In genomic region chr12:121453022-121453360, GRCh38 we compare ENCODE assay signal across 1 cellular context.
TF ChIP-seq lines count a peak whose summit lies in the region.

No MANE protein-coding gene starts in this region.

TF ChIP-seq in GM23338, 12 proteins besides CTCF, POLR2A, EP300 and RAD21 (continued from another document):
- TF ChIP-seq ZNF462 (CRISPR knock-in tag; IDR thresholded peaks at IDR 0.05), result no peak
- no peak for TF ChIP-seq JUNB (IDR thresholded peaks at IDR 0.05; ENCODE audit: unreplicated experiment)
- no peak for TF ChIP-seq ETS1 (IDR thresholded peaks at IDR 0.05)
- no peak for TF ChIP-seq NANOG (IDR thresholded peaks at IDR 0.05; ENCODE audit: borderline replicate concordance)
- no peak for TF ChIP-seq ZNF331 (CRISPR knock-in tag; IDR thresholded peaks at IDR 0.05; ENCODE audit: low read depth)
- TF ChIP-seq ZNF114 (CRISPR knock-in tag; IDR thresholded peaks at IDR 0.05), result no peak
- TF ChIP-seq STAT1 (IDR thresholded peaks at IDR 0.05; ENCODE audit: unreplicated experiment), result no peak
- no peak for TF ChIP-seq CREB1 (CRISPR knock-in tag; IDR thresholded peaks at IDR 0.05; ENCODE audit: low read depth)
- TF ChIP-seq REST (IDR thresholded peaks at IDR 0.05; ENCODE audit: unreplicated experiment), result no peak
- TF ChIP-seq EZH2 (IDR thresholded peaks at IDR 0.05; ENCODE audit: low read depth, unreplicated experiment), result no peak
- TF ChIP-seq POLR2AphosphoS5 (IDR thresholded peaks at IDR 0.05; ENCODE audit: low read depth), result no peak
